ENCODE assay signal across 10 cellular contexts in genomic region chr3:106534206-106534605, GRCh38.
DNase-seq lines count a peak whose midpoint lies in the region; TF ChIP-seq lines count a peak whose summit lies in the region.
"Had no signal": no experiment of that assay in that cellular context is flagged by ENCODE, and none has a peak within 500 bp of the region (broad histone marks: within the 10 kb centered on the region; RNA-seq: fewer than 3 reads in every experiment).

No MANE protein-coding gene starts in this region.

- no peaks in the 10 kb centered on the region for H3K36me3 ChIP-seq in mesenchymal stem cell (ENCODE audit: control insufficient read depth in 1 of 2, insufficient read depth in 2 of 2, low read depth in 1 of 2, low read length in 2 of 2)

- H2AFZ ChIP-seq in mesenchymal stem cell (ENCODE audit: low read depth, low read length) = no peak overlapping the region

- no peak overlapping the region for H2BK120ac ChIP-seq in mesenchymal stem cell (ENCODE audit: low read depth, low read length)

- peak overlapping the region; percentile 68 for H3K27ac Mint-ChIP-seq in activated T-cell treated with anti-CD3 and anti-CD28 coated beads, Interleukin-2, amount 50 U/mL, for 24 hours

- H3K9me3 Mint-ChIP-seq in activated T-cell treated with anti-CD3 and anti-CD28 coated beads, Interleukin-2, amount 50 U/mL, for 24 hours = peaks cover 48% of the 10 kb centered on the region

- H3K4me3 Mint-ChIP-seq in activated T-cell treated with anti-CD3 and anti-CD28 coated beads, Interleukin-2, amount 50 U/mL, for 24 hours = no peak overlapping the region

- H3K4me1 ChIP-seq in mesenchymal stem cell (ENCODE audit: control insufficient read depth, insufficient read depth, low read depth, low read length) = peaks cover 2% of the 10 kb centered on the region

- H3K4ac ChIP-seq in mesenchymal stem cell (ENCODE audit: low read depth in 1 of 2, low read length in 2 of 2) = no peak overlapping the region

- H3K4me3 ChIP-seq in AG10803 (ENCODE audit: low read length) = no peak overlapping the region
- peak overlapping the region in 1 of 2 experiments; percentile 28 for H3K4me3 ChIP-seq in mesenchymal stem cell (ENCODE audit: insufficient read depth in 1 of 2, low read depth in 1 of 2, low read length in 2 of 2)

- no peak overlapping the region for H3K14ac ChIP-seq in mesenchymal stem cell (ENCODE audit: low read length in 2 of 2)

- H2BK15ac ChIP-seq in mesenchymal stem cell (ENCODE audit: low read depth, poor library complexity, severe bottlenecking) = no peak overlapping the region

- H3K23ac ChIP-seq in mesenchymal stem cell (ENCODE audit: low read length in 2 of 2) = no peak overlapping the region

- no peaks in the 10 kb centered on the region for H3K27me3 ChIP-seq in mesenchymal stem cell (ENCODE audit: control insufficient read depth in 1 of 2, insufficient read depth in 1 of 2, low read length in 2 of 2)

- peaks cover 28% of the 10 kb centered on the region for H3K4me1 Mint-ChIP-seq in activated T-cell treated with anti-CD3 and anti-CD28 coated beads, Interleukin-2, amount 50 U/mL, for 24 hours (ENCODE audit: low read depth)

- H3K9me3 ChIP-seq in mesenchymal stem cell (ENCODE audit: control insufficient read depth, low read length) = no peaks in the 10 kb centered on the region

- peaks cover 10% of the 10 kb centered on the region for H3K36me3 Mint-ChIP-seq in activated T-cell treated with anti-CD3 and anti-CD28 coated beads, Interleukin-2, amount 50 U/mL, for 24 hours (ENCODE audit: low read depth)

- H2BK5ac ChIP-seq in mesenchymal stem cell (ENCODE audit: low read depth, low read length, poor library complexity, severe bottlenecking) = no peak overlapping the region

- peak overlapping the region; percentile 46 for H3K27ac ChIP-seq in mesenchymal stem cell (ENCODE audit: low read length, poor library complexity, severe bottlenecking)
- H3K27ac ChIP-seq: C4-2B had no signal

- no peak overlapping the region for H4K91ac ChIP-seq in mesenchymal stem cell (ENCODE audit: low read length)

- 78% methylated on average over 9 of the region's 9 CpGs for WGBS in mesenchymal stem cell

- no peak for TF ChIP-seq CTCF in AG10803 (conservative IDR thresholded peaks at IDR 0.05; ENCODE audit: low read length)

- H3K18ac ChIP-seq in mesenchymal stem cell (ENCODE audit: low read depth in 1 of 2, low read length in 2 of 2) = no peak overlapping the region

- H3K79me1 ChIP-seq in mesenchymal stem cell (replicated peaks; ENCODE audit: low read length, poor library complexity, severe bottlenecking) = no peaks in the 10 kb centered on the region

- peak; percentile 19 for DNase-seq in AG10803 (ENCODE audit: low read depth)
- DNase-seq in NOMO-1 treated with dmso at 0.1 percent for 144 hours (lab: John Stamatoyannopoulos, UW; ENCODE audit: unreplicated experiment) = peak; percentile 74
- peak; percentile 62 for DNase-seq in activated T-cell treated with anti-CD3 and anti-CD28 coated beads, Interleukin-2, amount 50 U/mL, for 24 hours
- peak; percentile 46 for DNase-seq in mesenchymal stem cell
- DNase-seq in anterior cingulate cortex (lab: John Stamatoyannopoulos, UW) = no peak
- no peak for DNase-seq in OCI-M2 (lab: John Stamatoyannopoulos, UW; ENCODE audit: unreplicated experiment)
- no peak for DNase-seq in HT-29 (ENCODE audit: low spot score)
- DNase-seq in NCI-H1092 (lab: John Stamatoyannopoulos, UW) = no peak
- DNase-seq: SIG-M5 had no signal

- no peak overlapping the region for H3K9ac ChIP-seq in mesenchymal stem cell (ENCODE audit: low read length)

- H4K8ac ChIP-seq in mesenchymal stem cell (ENCODE audit: low read length) = no peak overlapping the region

- no peak overlapping the region for H2AK5ac ChIP-seq in mesenchymal stem cell (ENCODE audit: low read length, severe bottlenecking)

- no peak overlapping the region for H3K4me2 ChIP-seq in mesenchymal stem cell (ENCODE audit: low read length, poor library complexity, severe bottlenecking)

- peaks cover 3% of the 10 kb centered on the region for H3K27me3 Mint-ChIP-seq in activated T-cell treated with anti-CD3 and anti-CD28 coated beads, Interleukin-2, amount 50 U/mL, for 24 hours

- H2BK12ac ChIP-seq in mesenchymal stem cell (ENCODE audit: low read length in 2 of 2) = no peak overlapping the region

Comparison
In these comparisons a context has a peak if more than half of its experiments do, and no peak if none do; other contexts are left out.
1. DNase-seq: peak in AG10803 (single experiment), NOMO-1 treated with dmso at 0.1 percent for 144 hours (single experiment), activated T-cell treated with anti-CD3 and anti-CD28 coated beads, Interleukin-2, amount 50 U/mL, for 24 hours (single experiment) and mesenchymal stem cell (single experiment); none in anterior cingulate cortex (0 of 58), OCI-M2 (single experiment), HT-29 (single experiment) and NCI-H1092 (single experiment).